ENCODE assay signal across 34 cellular contexts in the genomic region with DNA sequence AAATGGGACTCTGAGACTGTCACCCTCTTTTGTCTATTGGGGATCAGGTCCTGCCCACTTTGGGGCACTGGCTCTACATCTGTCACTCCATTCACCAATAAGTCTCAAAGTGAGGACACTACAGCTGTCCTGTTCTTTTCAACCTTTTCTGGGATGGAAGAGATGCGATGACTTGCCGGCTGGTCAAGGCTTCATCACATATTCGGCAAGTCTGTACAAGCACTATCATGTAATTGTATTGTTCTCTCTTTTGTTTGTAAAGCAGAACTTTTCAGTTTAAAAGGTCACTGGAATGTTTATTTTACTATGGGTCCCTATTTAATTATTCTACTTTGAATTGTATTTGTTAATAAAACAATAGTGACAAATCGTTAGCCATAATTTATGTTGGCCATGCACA. TPM values are rescaled to one million over a fixed set of nuclear protein-coding genes. Genes with fewer than 3 reads are reported as not detected.
"Had no signal": no experiment of that assay in that cellular context is flagged by ENCODE, and none has a peak within 500 bp of the region (broad histone marks: within the 10 kb centered on the region; RNA-seq: fewer than 3 reads in every experiment).

No MANE protein-coding gene starts in this region.

- H3K9me3 ChIP-seq: lower lobe of right lung, neutrophil, ovary, right lobe of liver, testis, thyroid gland, transverse colon, upper lobe of left lung, vagina had no signal

- H3K27ac ChIP-seq: left lung, lower lobe of right lung, neural progenitor cell, neutrophil, ovary, right atrium auricular region, right lobe of liver, stomach, testis, thyroid gland, transverse colon, upper lobe of left lung, vagina had no signal

- H3K4me1 Mint-ChIP-seq: mesothelial cell of epicardium; naive B cell; natural killer cell; nephron progenitor cell; stimulated activated naive B cell treated with anti-CD40 and anti-IgM and Interleukin-4, amounts not matched to agents 10 μg/mL and 1 μg/mL and 100 μg/mL, for 72 hours had no signal

- H3K27me3 ChIP-seq: neural progenitor cell, ovary, testis, vagina had no signal

- H3K9me3 Mint-ChIP-seq: stimulated activated naive B cell treated with anti-CD40 and anti-IgM and Interleukin-4, amounts not matched to agents 10 μg/mL and 1 μg/mL and 100 μg/mL, for 72 hours had no signal

- DNase-seq: hippocampal formation; kidney; left colon; left lung; lower lobe of right lung; mesendoderm; naive B cell; natural killer cell; nephron progenitor cell; ovary; right lobe of liver; stimulated activated CD4-positive, alpha-beta T cell treated with anti-CD3 and anti-CD28 coated beads, Interleukin-1b, Interleukin-23, amount 100 ng/mL, for 48 hours; stimulated activated CD4-positive, alpha-beta T cell treated with anti-CD3 and anti-CD28 coated beads, Interleukin-2, amount 100 ng/mL, for 48 hours; stimulated activated naive B cell treated with anti-CD40 and anti-IgM and Interleukin-4, amounts not matched to agents 10 μg/mL and 1 μg/mL and 100 μg/mL, for 72 hours; stimulated activated naive CD8-positive, alpha-beta T cell treated with anti-CD3 and anti-CD28 coated beads, Interleukin-15, Interleukin-2, amounts not matched to agents 100 U/mL and 50 U/mL, for 24 hours; stomach; testis; thyroid gland; transverse colon; upper lobe of left lung had no signal

- H3K27ac Mint-ChIP-seq: mesothelial cell of epicardium; naive B cell; natural killer cell; nephron progenitor cell; neural progenitor cell; progenitor cell of endocrine pancreas; stimulated activated naive B cell treated with anti-CD40 and anti-IgM and Interleukin-4, amounts not matched to agents 10 μg/mL and 1 μg/mL and 100 μg/mL, for 72 hours had no signal

- ATAC-seq: left colon; left lung; lower lobe of right lung; natural killer cell; right lobe of liver; stimulated activated naive B cell treated with anti-CD40 and anti-IgM and Interleukin-4, amounts not matched to agents 10 μg/mL and 1 μg/mL and 100 μg/mL, for 72 hours; stimulated activated naive CD8-positive, alpha-beta T cell treated with anti-CD3 and anti-CD28 coated beads, Interleukin-15, Interleukin-2, amounts not matched to agents 100 U/mL and 50 U/mL, for 24 hours had no signal

- H3K36me3 ChIP-seq: left lung, lower lobe of right lung, neural progenitor cell, neutrophil, ovary, right atrium auricular region, right lobe of liver, stomach, thyroid gland, transverse colon, upper lobe of left lung, vagina had no signal

- H3K4me1 ChIP-seq: left lung, lower lobe of right lung, right atrium auricular region, right lobe of liver, stomach, testis, thyroid gland, transverse colon, upper lobe of left lung, vagina had no signal

- H3K4me3 ChIP-seq: left lung, lower lobe of right lung, neural progenitor cell, ovary, right atrium auricular region, right lobe of liver, smooth muscle cell, stomach, testis, thyroid gland, transverse colon, upper lobe of left lung, vagina had no signal

- H3K36me3 Mint-ChIP-seq: mesothelial cell of epicardium; naive B cell; natural killer cell; neural progenitor cell; stimulated activated naive B cell treated with anti-CD40 and anti-IgM and Interleukin-4, amounts not matched to agents 10 μg/mL and 1 μg/mL and 100 μg/mL, for 72 hours had no signal

- H3K4me3 Mint-ChIP-seq: mesothelial cell of epicardium; naive B cell; natural killer cell; nephron progenitor cell; neural progenitor cell; stimulated activated naive B cell treated with anti-CD40 and anti-IgM and Interleukin-4, amounts not matched to agents 10 μg/mL and 1 μg/mL and 100 μg/mL, for 72 hours had no signal

RNA-seq across cellular contexts. Expression of a gene that starts 17.7 kb away (rescaled TPM):
- total RNA-seq: kidney, left colon, left lung, liver, lower lobe of right lung, mesothelial cell of epicardium, mononuclear cell, natural killer cell, omental fat pad, pulmonary artery endothelial cell, renal cortical epithelial cell, right atrium auricular region, right lobe of liver, skeletal muscle tissue, smooth muscle cell, stomach, thyroid gland, transverse colon, upper lobe of left lung had no signal
- polyA plus RNA-seq: liver, ovary, smooth muscle cell, stomach, urinary bladder had no signal
